ENCODE assay signal across 15 cellular contexts in the genomic region with DNA sequence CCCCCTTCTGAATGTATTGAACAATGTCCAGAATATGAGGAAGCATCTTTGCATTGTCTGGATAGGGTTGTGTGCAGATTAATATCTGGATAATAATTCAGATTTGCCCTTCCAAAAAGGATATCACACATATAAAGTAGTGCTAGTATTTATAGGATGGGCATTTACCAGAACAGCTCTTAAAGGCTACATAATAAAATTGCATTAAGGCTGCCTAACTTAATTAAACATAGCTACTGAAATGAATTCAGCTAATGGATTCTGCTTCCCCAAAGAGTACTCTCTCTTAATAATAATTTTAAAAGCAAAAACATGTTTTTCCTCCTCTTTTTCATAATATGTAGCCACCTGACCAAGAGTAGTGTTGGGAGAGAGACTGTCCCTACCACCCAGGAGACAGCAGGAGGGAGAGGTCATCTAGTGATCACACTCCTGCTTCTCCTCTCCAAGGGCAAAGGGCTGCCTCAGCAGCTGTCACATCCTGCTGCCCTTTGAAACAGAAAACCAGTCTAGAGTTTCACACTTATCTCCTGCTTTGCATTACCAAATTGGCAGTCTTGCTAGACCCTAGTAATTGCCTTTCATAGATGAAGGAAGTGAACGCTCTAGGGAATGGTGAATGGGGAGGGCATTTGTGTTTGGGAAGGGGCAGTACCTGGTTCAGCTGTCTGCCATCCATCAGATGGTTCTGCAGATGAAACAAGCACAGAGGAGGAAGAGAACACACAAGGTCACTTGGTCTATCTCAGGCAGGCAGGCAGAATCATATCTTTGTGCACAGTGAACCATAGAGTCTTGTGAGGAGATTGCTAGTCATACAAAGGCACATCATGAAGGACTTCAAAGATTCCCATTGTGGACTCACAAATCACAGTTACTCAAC. TPM values are rescaled to one million over a fixed set of nuclear protein-coding genes. Genes with fewer than 3 reads are reported as not detected.
DNase-seq lines count a peak whose midpoint lies in the region; ATAC-seq and TF ChIP-seq lines count a peak whose summit lies in the region.
"Had no signal": no experiment of that assay in that cellular context is flagged by ENCODE, and none has a peak within 500 bp of the region (broad histone marks: within the 10 kb centered on the region; RNA-seq: fewer than 3 reads in every experiment).

No MANE protein-coding gene starts in this region.

- peak overlapping the region; percentile 84 for H3K27ac Mint-ChIP-seq in glutamatergic neuron (ENCODE audit: unreplicated experiment)
- H3K27ac Mint-ChIP-seq: activated T-helper 2 cell treated with anti-CD3 and anti-CD28 coated beads, Interferon-gamma antibody, Interleukin-2, Interleukin-4, amounts not matched to agents 10 μg/mL and 5 μg/mL and 100 μg/mL, durations not matched to agents 14 hours and 24 hours and 36 hours had no signal

- peak; percentile 72 for DNase-seq in DMS 273 (lab: John Stamatoyannopoulos, UW; ENCODE audit: unreplicated experiment)
- DNase-seq in NCI-H526 (lab: John Stamatoyannopoulos, UW) = peak; percentile 63 to 81
- DNase-seq in glutamatergic neuron = peak; percentile 62
- DNase-seq in body of pancreas = no peak
- DNase-seq in SHP77 (lab: John Stamatoyannopoulos, UW) = no peak
- DNase-seq in COLO829 (ENCODE audit: low spot score) = no peak
- no peak for DNase-seq in SW 1271 (lab: John Stamatoyannopoulos, UW)
- DNase-seq: caudate nucleus, DMS79 treated with DMSO at 0.1 percent for 48 hours, SHP77 treated with DMSO at 0.1 percent for 48 hours had no signal

- intact Hi-C loops in body of pancreas (cut with DNase I) = no loop called here

- no peak overlapping the region for H3K27ac ChIP-seq in body of pancreas
- H3K27ac ChIP-seq: esophagus muscularis mucosa had no signal

- H3K4me1 ChIP-seq in body of pancreas = no peaks in the 10 kb centered on the region
- H3K4me1 ChIP-seq: esophagus muscularis mucosa had no signal

- H3K4me3 Mint-ChIP-seq in glutamatergic neuron (ENCODE audit: unreplicated experiment) = peak overlapping the region; percentile 31

- ATAC-seq in GM19463 (IDR thresholded peaks at IDR 0.05; ENCODE audit: unreplicated experiment) = peak; percentile 80
- ATAC-seq in body of pancreas = no peak
- ATAC-seq: activated CD4-positive, CD25-positive, alpha-beta regulatory T cell treated with anti-CD3 and anti-CD28 coated beads, Interleukin-2, amount 50 U/mL, for 24 hours had no signal

- H3K36me3 Mint-ChIP-seq in glutamatergic neuron (ENCODE audit: unreplicated experiment) = no peaks in the 10 kb centered on the region

- TF ChIP-seq CTCF in glutamatergic neuron (IDR thresholded peaks at IDR 0.05; ENCODE audit: partially characterized antibody, unreplicated experiment) = no peak
- no peak for TF ChIP-seq CTCF in body of pancreas (IDR thresholded peaks at IDR 0.05)

- peaks cover 2% of the 10 kb centered on the region for H3K27me3 Mint-ChIP-seq in glutamatergic neuron (ENCODE audit: unreplicated experiment)

- 86 to 93% methylated on average over 1 of the region's 1 CpG for WGBS in body of pancreas, 2 donors

- H3K9me3 Mint-ChIP-seq in glutamatergic neuron (ENCODE audit: unreplicated experiment) = peaks cover 5% of the 10 kb centered on the region
- H3K9me3 Mint-ChIP-seq: activated T-helper 2 cell treated with anti-CD3 and anti-CD28 coated beads, Interferon-gamma antibody, Interleukin-2, Interleukin-4, amounts not matched to agents 10 μg/mL and 5 μg/mL and 100 μg/mL, durations not matched to agents 14 hours and 24 hours and 36 hours had no signal

- no peak for TF ChIP-seq POLR2A in body of pancreas (IDR thresholded peaks at IDR 0.05)

- H3K4me1 Mint-ChIP-seq in glutamatergic neuron (ENCODE audit: low read depth, unreplicated experiment) = peaks cover 19% of the 10 kb centered on the region

- H3K9me3 ChIP-seq in body of pancreas = no peaks in the 10 kb centered on the region
- H3K9me3 ChIP-seq: esophagus muscularis mucosa, sigmoid colon had no signal

- H3K4me3 ChIP-seq in body of pancreas = no peak overlapping the region
- H3K4me3 ChIP-seq: esophagus muscularis mucosa, sigmoid colon had no signal

- no peaks in the 10 kb centered on the region for H3K36me3 ChIP-seq in body of pancreas (replicated peaks in 1 of 2; ENCODE audit: insufficient read depth in 1 of 2, low read depth in 2 of 2)

- no peaks in the 10 kb centered on the region for H3K27me3 ChIP-seq in body of pancreas
- H3K27me3 ChIP-seq: esophagus muscularis mucosa, sigmoid colon had no signal

RNA-seq across cellular contexts. Expression of gene DDAH1, which starts 29.4 kb away (rescaled TPM):
- 5.4 TPM for total RNA-seq in glutamatergic neuron (ENCODE audit: unreplicated experiment)
- total RNA-seq in body of pancreas = 10 to 100 TPM; 11.2 to 31.4 TPM
- total RNA-seq: activated T-helper 2 cell treated with anti-CD3 and anti-CD28 coated beads, Interferon-gamma antibody, Interleukin-2, Interleukin-4, amounts not matched to agents 10 μg/mL and 5 μg/mL and 100 μg/mL, durations not matched to agents 14 hours and 24 hours and 36 hours had no signal

Comparison
In these comparisons a context has a peak if more than half of its experiments do, and no peak if none do; other contexts are left out.
1. DNase-seq: peak in DMS 273 (single experiment), NCI-H526 (2 of 2) and glutamatergic neuron (single experiment); none in body of pancreas (0 of 4), SHP77 (0 of 2), COLO829 (single experiment) and SW 1271 (0 of 2).